In genomic region chr13:110316196-110316595, GRCh38 we compare ENCODE assay signal across 1 cellular context.
TF ChIP-seq lines count a peak whose summit lies in the region.

No MANE protein-coding gene starts in this region.

TF ChIP-seq in HepG2, 621 proteins besides CTCF, POLR2A, EP300 and RAD21:
- TF ChIP-seq CEBPB (IDR thresholded peaks at IDR 0.05; ENCODE audit: borderline replicate concordance, low read depth, low read length) (peak; percentile 40; the same call in 1 of the 2 replicates), MED13 (CRISPR knock-in tag; IDR thresholded peaks at IDR 0.05) (no peak)
TF ChIP-seq in HepG2: peak in this region for 1.
